Comparison of ENCODE assay signal across 12 cellular contexts in genomic region chr12:57890191-57891120, GRCh38. TPM values are rescaled to one million over a fixed set of nuclear protein-coding genes. Genes with fewer than 3 reads are reported as not detected.
DNase-seq lines count a peak whose midpoint lies in the region; ATAC-seq and TF ChIP-seq lines count a peak whose summit lies in the region.
"Had no signal": no experiment of that assay in that cellular context is flagged by ENCODE, and none has a peak within 500 bp of the region (broad histone marks: within the 10 kb centered on the region; RNA-seq: fewer than 3 reads in every experiment).

No MANE protein-coding gene starts in this region.

- H3K79me2 ChIP-seq in DND-41 (ENCODE audit: insufficient read depth, low read length): no peaks in the 10 kb centered on the region

- H3K4me1 Mint-ChIP-seq in natural killer cell (no peaks in the 10 kb centered on the region), nephron progenitor cell (peaks cover 68% of the 10 kb centered on the region)

- in situ Hi-C loops in Panc1 (cut with HindIII; ENCODE audit: low pct_unique_long_range_greater_than_20kb, low sequenced_read_pairs): no loop called here

- CTCF ChIA-PET in Panc1 (lab: Charles Lee): interaction anchor here (0.5 to 0.9 kb wide), 2 partner anchors 8 to 12 kb away, joined by 3 read pairs; no protein-coding TSS in a partner anchor

- H3K27ac Mint-ChIP-seq in natural killer cell (no peak overlapping the region), nephron progenitor cell (no peak overlapping the region)
- H3K27ac Mint-ChIP-seq: stimulated activated effector memory CD8-positive, alpha-beta T cell treated with anti-CD3 and anti-CD28 coated beads, Interleukin-12 subunit alpha, Interleukin-12 subunit beta, amount 100 ng/mL, for 72 hours had no signal

- no peaks in the 10 kb centered on the region for H3K9me3 ChIP-seq in DND-41 (ENCODE audit: insufficient read depth, low read length, severe bottlenecking)
- H3K9me3 ChIP-seq in Panc1 (ENCODE audit: control insufficient read depth, insufficient read depth, low read depth, low read length): no peaks in the 10 kb centered on the region

- H3K4me3 Mint-ChIP-seq in natural killer cell (no peak overlapping the region), nephron progenitor cell (no peak overlapping the region)
- H3K4me3 Mint-ChIP-seq: stimulated activated effector memory CD8-positive, alpha-beta T cell treated with anti-CD3 and anti-CD28 coated beads, Interleukin-12 subunit alpha, Interleukin-12 subunit beta, amount 100 ng/mL, for 72 hours had no signal

- ATAC-seq in DND-41 (ENCODE audit: insufficient read depth, low read depth): no peak
- no peak for ATAC-seq in Panc1
- no peak for ATAC-seq in natural killer cell
- no peak for ATAC-seq in GM19328 (IDR thresholded peaks at IDR 0.05; ENCODE audit: unreplicated experiment)
- ATAC-seq: stimulated activated effector memory CD8-positive, alpha-beta T cell treated with anti-CD3 and anti-CD28 coated beads, Interleukin-12 subunit alpha, Interleukin-12 subunit beta, amount 100 ng/mL, for 72 hours had no signal

- H4K20me1 ChIP-seq in DND-41 (ENCODE audit: insufficient read depth, low read length): no peaks in the 10 kb centered on the region

- H3K9ac ChIP-seq in DND-41 (ENCODE audit: low read depth, low read length) (no peak overlapping the region), rectal smooth muscle tissue (ENCODE audit: low read length) (no peak overlapping the region)

- no peaks in the 10 kb centered on the region for H3K36me3 ChIP-seq in DND-41 (ENCODE audit: insufficient read depth, low read length)
- H3K36me3 ChIP-seq in Panc1 (ENCODE audit: control insufficient read depth, insufficient read depth, low read length): no peaks in the 10 kb centered on the region
- H3K36me3 ChIP-seq in rectal smooth muscle tissue (ENCODE audit: control insufficient read depth, insufficient read depth, low read length): no peaks in the 10 kb centered on the region

- H3K27ac ChIP-seq in DND-41 (ENCODE audit: low read length) (no peak overlapping the region), Panc1 (ENCODE audit: low read length) (peak overlapping the region; percentile 89), rectal smooth muscle tissue (ENCODE audit: low read depth, low read length) (peak overlapping the region; percentile 77)

- H3K4me1 ChIP-seq in DND-41 (ENCODE audit: insufficient read depth, low read length) (no peaks in the 10 kb centered on the region; the same call in 1 of the 2 replicates), Panc1 (ENCODE audit: control insufficient read depth, insufficient read depth, low read length) (peaks cover 77% of the 10 kb centered on the region), rectal smooth muscle tissue (ENCODE audit: control insufficient read depth, insufficient read depth, low read length) (peaks cover 55% of the 10 kb centered on the region)

- peaks cover 13 to 15% of the 10 kb centered on the region in 2 donors for H3K27me3 Mint-ChIP-seq in natural killer cell (ENCODE audit: low read depth in 2 of 2)
- H3K27me3 Mint-ChIP-seq in nephron progenitor cell (ENCODE audit: low read depth, poor library complexity): no peaks in the 10 kb centered on the region

- H3K27me3 ChIP-seq in DND-41 (ENCODE audit: insufficient read depth, low read length, poor library complexity) (peaks cover 29% of the 10 kb centered on the region), Panc1 (ENCODE audit: control insufficient read depth, insufficient read depth, low read length) (no peaks in the 10 kb centered on the region), rectal smooth muscle tissue (ENCODE audit: control insufficient read depth, insufficient read depth, low read length) (no peaks in the 10 kb centered on the region)

- POLR2A ChIA-PET in Panc1 (lab: Charles Lee): interaction anchor here (1.3 kb wide), 1 partner anchor 26 kb away, joined by 7 read pairs; no protein-coding TSS in a partner anchor

- H2AFZ ChIP-seq in DND-41 (ENCODE audit: low read depth, low read length): 0 out of 2 replicates have a peak overlapping the region, but pooled peaks have one; percentile 9

- TF ChIP-seq CTCF in DND-41 (IDR thresholded peaks at IDR 0.05; ENCODE audit: borderline replicate concordance, extremely low read depth, low read length, poor library complexity, severe bottlenecking): no peak
- no peak for TF ChIP-seq CTCF in Panc1 (IDR thresholded peaks at IDR 0.05)
- no peak for TF ChIP-seq CTCF in fibroblast of mammary gland (conservative IDR thresholded peaks at IDR 0.05; ENCODE audit: control insufficient read depth, insufficient read depth, low read depth, low read length)
- TF ChIP-seq CTCF in natural killer cell (IDR thresholded peaks at IDR 0.05): no peak
- no peak for TF ChIP-seq CTCF in nephron progenitor cell (IDR thresholded peaks at IDR 0.05)

- H3K4me3 ChIP-seq in DND-41 (ENCODE audit: low read depth in 1 of 2, low read length in 2 of 2) (no peak overlapping the region), Panc1 (ENCODE audit: low read depth in 2 of 2, low read length in 2 of 2) (no peak overlapping the region), fibroblast of mammary gland (ENCODE audit: control insufficient read depth, low read depth, low read length) (no peak overlapping the region), rectal smooth muscle tissue (ENCODE audit: low read length) (no peak overlapping the region)

- H3K9me3 Mint-ChIP-seq in natural killer cell (no peaks in the 10 kb centered on the region), nephron progenitor cell (peaks cover 11% of the 10 kb centered on the region)
- H3K9me3 Mint-ChIP-seq: stimulated activated effector memory CD8-positive, alpha-beta T cell treated with anti-CD3 and anti-CD28 coated beads, Interleukin-12 subunit alpha, Interleukin-12 subunit beta, amount 100 ng/mL, for 72 hours had no signal

- H3K4me2 ChIP-seq in DND-41 (ENCODE audit: insufficient read depth, low read length): no peak overlapping the region

- DNase-seq in DND-41 (no peak), Panc1 (ENCODE audit: low read depth, low spot score) (no peak), fibroblast of mammary gland (ENCODE audit: low read depth) (peak; percentile 68), natural killer cell (no peak), NCI-H524 treated with DMSO at 0.1 percent for 48 hours (lab: John Stamatoyannopoulos, UW) (no peak), nephron progenitor cell (no peak)
- DNase-seq: activated naive CD4-positive, alpha-beta T cell treated with Interleukin-2 at 50 U/mL for 16 hours; COR-L47; NCI-H345 had no signal

- no TSS peak for BruUV-seq in Panc1 (replicated peaks; lab: Mats Ljungman, UMichigan)

- intact Hi-C loops in Panc1 (cut with micrococcal nuclease; ENCODE audit: unreplicated experiment) (no loop called here), natural killer cell (cut with micrococcal nuclease) (no loop called here)

- no peaks in the 10 kb centered on the region for H3K36me3 Mint-ChIP-seq in natural killer cell
- peaks cover 8% of the 10 kb centered on the region for H3K36me3 Mint-ChIP-seq in nephron progenitor cell (ENCODE audit: low read depth)
- H3K36me3 Mint-ChIP-seq: stimulated activated effector memory CD8-positive, alpha-beta T cell treated with anti-CD3 and anti-CD28 coated beads, Interleukin-12 subunit alpha, Interleukin-12 subunit beta, amount 100 ng/mL, for 72 hours had no signal

RNA-seq across cellular contexts. Expression of gene CTDSP2, which starts 43.9 kb away (rescaled TPM):
- total RNA-seq in Panc1 (2021; ENCODE audit: unreplicated experiment) (120 TPM), natural killer cell (100 to 1,000 TPM in 2 of 3 donors, 10 to 100 TPM in 1; 93.8 to 135 (median 123) TPM)
- 141 TPM for polyA plus RNA-seq in Panc1 (2012; ENCODE audit: insufficient read length)

RNA-seq across cellular contexts. Expression of gene ATP23, which starts 50.9 kb away (rescaled TPM):
- 10.3 TPM for total RNA-seq in Panc1 (2021; ENCODE audit: unreplicated experiment)
- 10.2 TPM for polyA plus RNA-seq in Panc1 (2012; ENCODE audit: insufficient read length)
- total RNA-seq in natural killer cell: 1 to 10 TPM; 4.9 to 8.8 (median 6.3) TPM
